19 cellular contexts compared by ENCODE assay signal in genomic region chr2:219951111-219951510, GRCh38.
"Had no signal": no experiment of that assay in that cellular context is flagged by ENCODE, and none has a peak within 500 bp of the region (broad histone marks: within the 10 kb centered on the region; RNA-seq: fewer than 3 reads in every experiment).

No MANE protein-coding gene starts in this region.

- ATAC-seq: esophagus mucosa; foreskin keratinocyte; gastroesophageal sphincter; heart left ventricle; left cardiac atrium; left lung; mucosa of descending colon; naive thymus-derived CD4-positive, alpha-beta T cell; sciatic nerve; stimulated activated effector memory CD8-positive, alpha-beta T cell treated with anti-CD3 and anti-CD28 coated beads, Interleukin-12 subunit alpha, Interleukin-12 subunit beta, amount 100 ng/mL, for 72 hours had no signal

- DNase-seq: effector CD8-positive, alpha-beta T cell; endodermal cell; foreskin keratinocyte; heart left ventricle; left cardiac atrium; left lung; mesenchymal stem cell; mucosa of descending colon; naive thymus-derived CD4-positive, alpha-beta T cell; stimulated activated CD4-positive, alpha-beta T cell treated with anti-CD3 and anti-CD28 coated beads, Interleukin-2, amount 100 ng/mL, for 24 hours; stimulated activated CD4-positive, alpha-beta T cell treated with anti-CD3 and anti-CD28 coated beads, Interleukin-4, amount 100 ng/mL, for 24 hours; stimulated activated naive CD4-positive, alpha-beta T cell treated with Interleukin-2 at 50 U/mL for 16 hours; stomach; testis; tibial artery had no signal
